1 cellular context compared by ENCODE assay signal in the genomic region with DNA sequence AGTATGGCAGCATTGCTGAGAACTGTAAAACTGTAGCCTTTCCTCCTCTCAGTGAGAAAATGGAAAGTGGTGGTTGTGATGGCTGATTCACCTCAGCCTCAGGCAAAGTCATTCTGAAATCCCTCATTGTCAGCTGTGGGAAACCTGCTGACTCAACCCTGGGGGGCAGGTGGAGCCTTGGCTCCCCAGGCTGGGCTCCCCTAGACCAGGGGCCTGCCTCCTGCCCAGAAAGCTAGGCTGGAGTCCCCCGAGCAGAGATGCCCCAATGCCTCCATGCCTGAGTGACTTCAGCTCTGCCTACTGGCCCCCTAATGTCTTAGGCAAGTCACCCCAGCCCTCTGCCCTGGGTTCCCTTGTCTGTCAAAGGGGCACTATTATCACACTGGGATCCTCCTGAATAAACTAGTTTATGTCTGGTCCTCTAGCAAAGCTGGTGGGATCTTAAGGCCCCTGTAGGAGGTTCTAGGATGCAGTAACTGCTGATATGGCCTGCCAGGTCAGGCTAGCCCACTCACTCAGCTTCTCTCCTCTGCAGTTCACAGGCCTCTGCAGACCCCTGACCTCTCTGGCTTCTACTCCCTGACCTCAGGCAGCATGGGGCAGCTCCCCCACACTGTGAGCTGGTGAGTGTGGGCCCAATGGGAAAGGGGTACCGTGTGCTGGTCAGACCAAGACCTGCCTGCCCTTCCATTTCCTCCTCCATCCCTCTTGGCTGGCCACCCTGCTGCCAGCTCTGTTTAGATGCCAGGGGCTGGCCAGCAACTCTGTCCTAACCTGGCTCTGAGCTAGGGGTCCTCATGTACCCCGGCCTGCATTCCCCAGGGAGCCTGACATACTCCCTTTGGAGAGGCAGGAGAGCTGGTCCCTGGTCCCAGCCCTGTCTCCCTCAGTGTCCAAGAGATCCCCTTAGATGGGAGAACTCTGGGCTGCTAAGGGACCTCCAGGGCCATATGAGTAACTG.
TF ChIP-seq lines count a peak whose summit lies in the region.

No MANE protein-coding gene starts in this region.

TF ChIP-seq in GM23338, 12 proteins besides CTCF, POLR2A, EP300 and RAD21 (continued from another document):
- TF ChIP-seq POLR2AphosphoS5 (IDR thresholded peaks at IDR 0.05; ENCODE audit: low read depth) = no peak
- TF ChIP-seq STAT1 (IDR thresholded peaks at IDR 0.05; ENCODE audit: unreplicated experiment) = no peak
- no peak for TF ChIP-seq ZNF331 (CRISPR knock-in tag; IDR thresholded peaks at IDR 0.05; ENCODE audit: low read depth)
- TF ChIP-seq REST (IDR thresholded peaks at IDR 0.05; ENCODE audit: unreplicated experiment) = no peak
- no peak for TF ChIP-seq EZH2 (IDR thresholded peaks at IDR 0.05; ENCODE audit: low read depth, unreplicated experiment)
- TF ChIP-seq EZH2phosphoT487 (IDR thresholded peaks at IDR 0.05; ENCODE audit: unreplicated experiment) = no peak
- no peak for TF ChIP-seq ZNF114 (CRISPR knock-in tag; IDR thresholded peaks at IDR 0.05)
- no peak for TF ChIP-seq ZNF462 (CRISPR knock-in tag; IDR thresholded peaks at IDR 0.05)
